ENCODE assay signal across 25 cellular contexts in the genomic region with DNA sequence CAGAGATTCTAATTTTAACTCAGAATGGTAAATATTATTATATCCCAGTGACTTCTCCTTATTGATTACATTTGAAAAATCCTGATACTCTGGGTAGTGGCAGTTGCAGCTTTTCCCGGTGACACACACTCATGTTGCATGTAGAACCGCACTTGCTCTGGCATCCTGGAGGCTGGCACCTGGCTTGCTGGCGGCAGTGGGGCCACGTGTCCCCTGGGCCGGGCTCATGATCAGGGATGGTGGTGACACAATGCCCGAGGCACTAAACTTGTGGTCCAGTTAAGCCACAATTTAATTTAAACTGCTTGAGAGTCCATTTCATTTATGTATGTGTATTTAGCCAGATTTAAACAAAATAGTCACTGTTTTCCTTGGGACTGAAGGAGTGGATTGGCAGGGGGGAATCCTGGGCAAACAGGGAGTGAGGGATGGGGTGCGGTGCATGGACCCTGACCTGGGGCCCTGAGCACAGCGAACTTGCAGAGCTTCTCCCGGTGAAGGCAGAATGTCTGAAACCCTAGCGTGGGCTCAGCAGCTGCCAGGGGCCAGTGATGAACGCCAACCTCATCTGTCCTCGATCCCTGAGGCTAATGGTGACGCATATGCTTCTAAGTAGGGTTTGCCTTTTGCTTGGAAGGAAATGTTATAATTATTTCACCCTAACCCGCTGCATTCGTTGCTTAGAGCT. TPM values are rescaled to one million over a fixed set of nuclear protein-coding genes. Genes with fewer than 3 reads are reported as not detected.
A peak's percentile ranks its signal among the peaks of the same experiment; 100 is the strongest.
DNase-seq lines count a peak whose midpoint lies in the region; ATAC-seq and TF ChIP-seq lines count a peak whose summit lies in the region.
"Had no signal": no experiment of that assay in that cellular context is flagged by ENCODE, and none has a peak within 500 bp of the region (broad histone marks: within the 10 kb centered on the region; RNA-seq: fewer than 3 reads in every experiment).

No MANE protein-coding gene starts in this region.

- no peak for ATAC-seq in activated CD8-positive, alpha-beta memory T cell treated with anti-CD3 and anti-CD28 coated beads, Interleukin-2, amount 10 ng/mL, durations not matched to agents 7 days and 5 days
- ATAC-seq in lung (ENCODE audit: insufficient read depth, low FRiP score): no peak
- ATAC-seq in GM18870 (IDR thresholded peaks at IDR 0.05; ENCODE audit: unreplicated experiment): no peak
- ATAC-seq in GM18517 (IDR thresholded peaks at IDR 0.05; ENCODE audit: unreplicated experiment): no peak
- ATAC-seq: A549, HepG2, PC-3, T-cell had no signal

- H3K27me3 Mint-ChIP-seq in activated CD8-positive, alpha-beta memory T cell treated with anti-CD3 and anti-CD28 coated beads, Interleukin-2, amount 10 ng/mL, durations not matched to agents 7 days and 5 days: peaks cover 7% of the 10 kb centered on the region

- intact Hi-C loops in spleen (cut with DNase I; ENCODE audit: low total_unique reads): no loop called here

- no peak for TF ChIP-seq POLR2A in spleen (IDR thresholded peaks at IDR 0.05)

- H3K27me3 ChIP-seq in MG63 (no peaks in the 10 kb centered on the region), lung (ENCODE audit: control insufficient read depth, insufficient read depth) (no peaks in the 10 kb centered on the region), spleen (replicated peaks in 1 of 7) (no peaks in the 10 kb centered on the region)
- H3K27me3 ChIP-seq: BE2C had no signal

- H3K27ac Mint-ChIP-seq in activated CD8-positive, alpha-beta memory T cell treated with anti-CD3 and anti-CD28 coated beads, Interleukin-2, amount 10 ng/mL, durations not matched to agents 7 days and 5 days: no peak overlapping the region
- H3K27ac Mint-ChIP-seq: T-cell had no signal

- no peak overlapping the region for H3K4me3 Mint-ChIP-seq in activated CD8-positive, alpha-beta memory T cell treated with anti-CD3 and anti-CD28 coated beads, Interleukin-2, amount 10 ng/mL, durations not matched to agents 7 days and 5 days
- H3K4me3 Mint-ChIP-seq: T-cell had no signal

- DNase-seq in activated CD8-positive, alpha-beta memory T cell treated with anti-CD3 and anti-CD28 coated beads, Interleukin-2, amount 10 ng/mL, durations not matched to agents 7 days and 5 days: peak; percentile 23
- no peak for DNase-seq in activated CD8-positive, alpha-beta memory T cell treated with anti-CD3 and anti-CD28 coated beads, Interleukin-2, amount 50 U/mL, for 4 hours
- DNase-seq in MG63 (peak; percentile 38), lung (ENCODE audit: low spot score) (peak; percentile 24), spleen (peak; percentile 42), GM03348 (ENCODE audit: low spot score) (no peak)
- DNase-seq: BE2C, DMS79 treated with DMSO at 0.1 percent for 48 hours, HCEC 1CT, KBM-7, NCI-H1105, NCI-H146, NCI-H2029, NCI-H2227 treated with DMSO at 0.1 percent for 48 hours, NCI-H510A treated with DMSO at 0.1 percent for 48 hours, PC-3, SHP77 treated with DMSO at 0.1 percent for 48 hours, T-cell had no signal

- H3K36me3 Mint-ChIP-seq in activated CD8-positive, alpha-beta memory T cell treated with anti-CD3 and anti-CD28 coated beads, Interleukin-2, amount 10 ng/mL, durations not matched to agents 7 days and 5 days: no peaks in the 10 kb centered on the region
- H3K36me3 Mint-ChIP-seq: T-cell had no signal

- WGBS in lung, 2 donors: 90 to 96% methylated on average over 14 to 15 of the region's 15 CpGs
- 86 to 94% (median 91%) methylated on average over 15 of the region's 15 CpGs for WGBS in spleen, 5 donors

- H3K36me3 ChIP-seq in MG63 (no peaks in the 10 kb centered on the region), lung (ENCODE audit: control insufficient read depth in 2 of 2, insufficient read depth in 2 of 2, low read length in 2 of 2) (no peaks in the 10 kb centered on the region), spleen (no peaks in the 10 kb centered on the region)
- H3K36me3 ChIP-seq: BE2C had no signal

- CTCF ChIA-PET in activated CD8-positive, alpha-beta memory T cell treated with anti-CD3 and anti-CD28 coated beads, Interleukin-2, amount 10 ng/mL, durations not matched to agents 7 days and 5 days (lab: Charles Lee): no interaction called here

- H3K4me1 Mint-ChIP-seq in activated CD8-positive, alpha-beta memory T cell treated with anti-CD3 and anti-CD28 coated beads, Interleukin-2, amount 10 ng/mL, durations not matched to agents 7 days and 5 days: no peaks in the 10 kb centered on the region
- H3K4me1 Mint-ChIP-seq: T-cell had no signal

- H3K27ac ChIP-seq in lung (ENCODE audit: low read depth in 1 of 2, low read length in 1 of 2) (no peak overlapping the region), spleen (no peak overlapping the region)
- H3K27ac ChIP-seq: A549, HL-60, RWPE1 had no signal

- H3K4me3 ChIP-seq in MG63 (no peak overlapping the region), lung (no peak overlapping the region), spleen (no peak overlapping the region)
- H3K4me3 ChIP-seq: A549 had no signal

- no peaks in the 10 kb centered on the region for H3K9me3 Mint-ChIP-seq in activated CD8-positive, alpha-beta memory T cell treated with anti-CD3 and anti-CD28 coated beads, Interleukin-2, amount 10 ng/mL, durations not matched to agents 7 days and 5 days (ENCODE audit: low read depth)

- H3K4me1 ChIP-seq in lung (ENCODE audit: control insufficient read depth in 2 of 2, insufficient read depth in 2 of 2, low read length in 2 of 2) (no peaks in the 10 kb centered on the region), spleen (no peaks in the 10 kb centered on the region)
- H3K4me1 ChIP-seq: A549, BE2C had no signal

- no peak for TF ChIP-seq CTCF in lung (IDR thresholded peaks at IDR 0.05; ENCODE audit: control extremely low read depth, extremely low read depth)
- no peak for TF ChIP-seq CTCF in spleen (IDR thresholded peaks at IDR 0.05 in 8 of 11, conservative IDR thresholded peaks at IDR 0.05 in 3 of 11)

- H3K9me3 ChIP-seq in MG63: peaks cover 4% of the 10 kb centered on the region
- peaks cover 2 to 5% of the 10 kb centered on the region in 2 donors for H3K9me3 ChIP-seq in lung (ENCODE audit: control insufficient read depth in 2 of 2, insufficient read depth in 1 of 2, low read length in 1 of 2)
- peaks cover 0 to 13% (median 4%) of the 10 kb centered on the region in 8 donors for H3K9me3 ChIP-seq in spleen
- H3K9me3 ChIP-seq: A549, BE2C had no signal

RNA-seq across cellular contexts. Expression of a gene that starts 50.0 kb away (rescaled TPM):
- not detected for total RNA-seq in activated CD8-positive, alpha-beta memory T cell treated with anti-CD3 and anti-CD28 coated beads, Interleukin-2, amount 10 ng/mL, durations not matched to agents 7 days and 5 days
- not detected in 2 replicates for total RNA-seq in MG63 (2014; rRNA removed; shearing (Covaris generic); ENCODE audit: low replicate concordance)
- total RNA-seq in lung (1 to 10 TPM in 1 of 2 donors, under 1 TPM in 1; 0.80 to 1.7 TPM), spleen (1 to 10 TPM in 3 of 7 donors, under 1 TPM in 3, not detected in 1; 0.17 to 3.2 (median 1.1) TPM)
- polyA plus RNA-seq in lung (1 to 10 TPM in 1 of 2 donors, under 1 TPM in 1; 0.16 to 1.8 TPM), spleen (under 1 TPM; 0.15 to 0.38 (median 0.22) TPM)
- total RNA-seq: HepG2, HT-29, PC-3, T-cell had no signal
- polyA plus RNA-seq: A549, HepG2 had no signal

Comparison
In these comparisons a context has a peak if more than half of its experiments do, and no peak if none do; other contexts are left out.
1. DNase-seq: peak in activated CD8-positive, alpha-beta memory T cell treated with anti-CD3 and anti-CD28 coated beads, Interleukin-2, amount 10 ng/mL, durations not matched to agents 7 days and 5 days (single experiment), MG63 (single experiment), lung (single experiment) and spleen (single experiment); none in activated CD8-positive, alpha-beta memory T cell treated with anti-CD3 and anti-CD28 coated beads, Interleukin-2, amount 50 U/mL, for 4 hours (single experiment) and GM03348 (single experiment).